ENCODE assay signal across 21 cellular contexts in the genomic region with DNA sequence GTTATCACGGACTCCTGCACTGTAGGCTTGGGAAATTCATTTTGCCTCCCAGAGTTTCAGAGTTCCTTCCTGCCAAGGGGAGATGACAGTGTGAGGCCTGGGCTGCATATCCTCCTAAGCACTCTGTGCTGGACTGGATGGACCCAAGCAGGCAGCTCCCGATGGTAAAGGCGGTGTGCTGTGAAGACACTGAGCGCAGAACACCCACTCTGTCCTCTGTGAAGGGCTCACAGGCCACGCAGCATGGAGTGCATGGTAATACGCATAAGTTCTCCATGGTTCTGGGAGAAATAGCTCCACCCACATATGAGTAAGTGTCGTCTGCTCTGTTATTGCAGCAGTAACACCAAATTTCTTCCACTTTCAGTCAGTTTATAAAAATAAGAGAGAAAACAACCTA. TPM values are rescaled to one million over a fixed set of nuclear protein-coding genes. Genes with fewer than 3 reads are reported as not detected.
A peak's percentile ranks its signal among the peaks of the same experiment; 100 is the strongest.
DNase-seq lines count a peak whose midpoint lies in the region; ATAC-seq and TF ChIP-seq lines count a peak whose summit lies in the region.
"Had no signal": no experiment of that assay in that cellular context is flagged by ENCODE, and none has a peak within 500 bp of the region (broad histone marks: within the 10 kb centered on the region; RNA-seq: fewer than 3 reads in every experiment).

No MANE protein-coding gene starts in this region.

- no peaks in the 10 kb centered on the region for H3K9me3 ChIP-seq in H9 (ENCODE audit: control insufficient read depth, low read depth, low read length)
- no peaks in the 10 kb centered on the region for H3K9me3 ChIP-seq in osteoblast (ENCODE audit: low read depth, low read length)
- H3K9me3 ChIP-seq in upper lobe of right lung = no peaks in the 10 kb centered on the region
- H3K9me3 ChIP-seq: BLaER1 treated with 17β-estradiol and CSF1 and Interleukin-3, amounts not matched to agents 10 nM and 100 nM had no signal

- peaks cover 25 to 26% of the 10 kb centered on the region in 2 experiments for H3K4me1 Mint-ChIP-seq in H9

- no peaks in the 10 kb centered on the region for H3K36me3 Mint-ChIP-seq in H9 (ENCODE audit: insufficient read depth in 1 of 3, low read depth in 3 of 3)
- H3K36me3 Mint-ChIP-seq: CD8-positive, alpha-beta T cell had no signal

- H3K4me3 ChIP-seq in choroid plexus epithelial cell (ENCODE audit: low read depth, low read length) = no peak overlapping the region
- no peak overlapping the region for H3K4me3 ChIP-seq in osteoblast (ENCODE audit: insufficient read depth, low read length)
- no peak overlapping the region for H3K4me3 ChIP-seq in upper lobe of right lung
- H3K4me3 ChIP-seq: BLaER1 treated with 17β-estradiol and CSF1 and Interleukin-3, amounts not matched to agents 10 nM and 100 nM; GM12878 had no signal

- no peaks in the 10 kb centered on the region for H3K23me2 ChIP-seq in H9 (ENCODE audit: insufficient read length, low read depth, low read length, poor library complexity, severe bottlenecking)

- no peaks in the 10 kb centered on the region for H3K27me3 ChIP-seq in H9 (ENCODE audit: insufficient read depth, low read length)
- no peaks in the 10 kb centered on the region for H3K27me3 ChIP-seq in osteoblast (ENCODE audit: insufficient read depth, low read length)
- peaks cover 17% of the 10 kb centered on the region for H3K27me3 ChIP-seq in upper lobe of right lung
- H3K27me3 ChIP-seq: BLaER1 treated with 17β-estradiol and CSF1 and Interleukin-3, amounts not matched to agents 10 nM and 100 nM had no signal

- H2BK20ac ChIP-seq in H9 (ENCODE audit: low read depth, low read length, poor library complexity, severe bottlenecking) = no peak overlapping the region

- no peak overlapping the region for H2AK5ac ChIP-seq in H9 (ENCODE audit: insufficient read length, low read length)

- H2BK120ac ChIP-seq in H9 (ENCODE audit: low read depth, low read length, poor library complexity, severe bottlenecking) = no peak overlapping the region

- ATAC-seq in upper lobe of right lung (peak; percentile 79), GM21528 (IDR thresholded peaks at IDR 0.05; ENCODE audit: low FRiP score, unreplicated experiment) (no peak)
- ATAC-seq: CD8-positive, alpha-beta T cell; GM12878; Panc1; SK-N-SH treated with all-trans-retinoic acid at 6 μM for 48 hours had no signal

- no peak overlapping the region for H3K18ac ChIP-seq in H9 (ENCODE audit: insufficient read length, low read depth, low read length)

- no peak overlapping the region for H2BK15ac ChIP-seq in H9 (ENCODE audit: low read depth, low read length)

- H2AFZ ChIP-seq in H9 (ENCODE audit: low read length) (no peak overlapping the region), osteoblast (ENCODE audit: low read length) (peak overlapping the region; percentile 69)

- H3K36me3 ChIP-seq in osteoblast (ENCODE audit: insufficient read depth, low read length) = no peaks in the 10 kb centered on the region
- no peaks in the 10 kb centered on the region for H3K36me3 ChIP-seq in upper lobe of right lung
- H3K36me3 ChIP-seq: BLaER1 treated with 17β-estradiol and CSF1 and Interleukin-3, amounts not matched to agents 10 nM and 100 nM had no signal

- H3K4me2 ChIP-seq in H9 (ENCODE audit: insufficient read depth, insufficient read length, low read length) = no peak overlapping the region
- H3K4me2 ChIP-seq in osteoblast (ENCODE audit: insufficient read depth, low read length) = no peak overlapping the region
- H3K4me2 ChIP-seq: BLaER1 treated with 17β-estradiol and CSF1 and Interleukin-3, amounts not matched to agents 10 nM and 100 nM had no signal

- H3K56ac ChIP-seq in H9 (ENCODE audit: insufficient read length, low read depth, low read length) = no peak overlapping the region

- no peak overlapping the region for H3T11ph ChIP-seq in H9 (ENCODE audit: low read length)

- H3K79me2 ChIP-seq in H9 (ENCODE audit: insufficient read depth, low read length) (no peaks in the 10 kb centered on the region), osteoblast (ENCODE audit: insufficient read depth, low read length) (no peaks in the 10 kb centered on the region)

- TF ChIP-seq CTCF in H9 (conservative IDR thresholded peaks at IDR 0.05) (no peak), choroid plexus epithelial cell (conservative IDR thresholded peaks at IDR 0.05; ENCODE audit: low read depth, low read length) (no peak), osteoblast (IDR thresholded peaks at IDR 0.05; ENCODE audit: extremely low read depth, low read depth, low read length) (no peak), upper lobe of right lung (IDR thresholded peaks at IDR 0.05) (no peak)

- no peak overlapping the region for H3K4ac ChIP-seq in H9 (ENCODE audit: low read depth, low read length)

- H3K4me1 ChIP-seq in H9 (ENCODE audit: insufficient read depth, low read length) = peaks cover 5% of the 10 kb centered on the region; the same call in 1 of the 2 replicates
- H3K4me1 ChIP-seq in osteoblast (ENCODE audit: insufficient read depth, low read length) = peaks cover 19% of the 10 kb centered on the region
- H3K4me1 ChIP-seq in upper lobe of right lung = no peaks in the 10 kb centered on the region

- intact Hi-C loops in upper lobe of right lung (cut with DNase I) = no loop called here

- H3K23ac ChIP-seq in H9 (ENCODE audit: insufficient read length, low read depth, low read length) = no peak overlapping the region

- WGBS in H9 (ENCODE audit: extremely low coverage, insufficient read length, low lambda C conversion rate) = no CpG with 5 or more reads among the region's 7 CpGs

- no peaks in the 10 kb centered on the region for H3K9me3 Mint-ChIP-seq in H9
- H3K9me3 Mint-ChIP-seq: CD8-positive, alpha-beta T cell had no signal

- H4K5ac ChIP-seq in H9 (ENCODE audit: insufficient read length, low read depth, low read length) = no peak overlapping the region

- H3K27ac Mint-ChIP-seq in H9 = no peak overlapping the region; a peak in 1 of 7 replicates
- H3K27ac Mint-ChIP-seq: CD8-positive, alpha-beta T cell had no signal

- H3K9ac ChIP-seq in H9 (ENCODE audit: extremely low read depth, insufficient read length, low read length) = no peak overlapping the region
- H3K9ac ChIP-seq: BLaER1 treated with 17β-estradiol and CSF1 and Interleukin-3, amounts not matched to agents 10 nM and 100 nM had no signal

- H3K27ac ChIP-seq in H9 (ENCODE audit: insufficient read length, low read depth, low read length) = no peak overlapping the region
- H3K27ac ChIP-seq in osteoblast (ENCODE audit: low read depth, low read length) = no peak overlapping the region
- H3K27ac ChIP-seq in upper lobe of right lung = no peak overlapping the region
- H3K27ac ChIP-seq: BLaER1 treated with 17β-estradiol and CSF1 and Interleukin-3, amounts not matched to agents 10 nM and 100 nM; HL-60 had no signal

- H3K27me3 Mint-ChIP-seq in H9 (ENCODE audit: low read depth) = no peaks in the 10 kb centered on the region

- H3K14ac ChIP-seq in H9 (ENCODE audit: insufficient read depth, low read length) = peak overlapping the region; percentile 6; the same call in 1 of the 2 replicates

- H2BK12ac ChIP-seq in H9 (ENCODE audit: insufficient read length, low read depth, low read length) = no peak overlapping the region

- DNase-seq in H9 (no peak), choroid plexus epithelial cell (ENCODE audit: low read depth) (peak; percentile 23), osteoblast (ENCODE audit: insufficient read length, low spot score, missing footprints) (no peak), upper lobe of right lung (peak; percentile 61), NCI-H1417 treated with DMSO at 0.1 percent for 48 hours (lab: John Stamatoyannopoulos, UW) (no peak), kidney tubule cell (ENCODE audit: low spot score) (no peak)
- DNase-seq: CD8-positive, alpha-beta T cell; DND-41; KG1; NCI-H1092 treated with DMSO at 0.1 percent for 48 hours; NCI-H146; NCI-H2081; NCI-H2171 treated with DMSO at 0.1 percent for 48 hours; NCI-H524 treated with DMSO at 0.1 percent for 48 hours; NCI-H82 had no signal

- no peaks in the 10 kb centered on the region for H4K20me1 ChIP-seq in H9 (ENCODE audit: control insufficient read depth, insufficient read depth, insufficient read length)
- H4K20me1 ChIP-seq in osteoblast (ENCODE audit: insufficient read depth, low read length) = no peaks in the 10 kb centered on the region
- H4K20me1 ChIP-seq: BLaER1 treated with 17β-estradiol and CSF1 and Interleukin-3, amounts not matched to agents 10 nM and 100 nM had no signal

- H4K8ac ChIP-seq in H9 (replicated peaks; ENCODE audit: insufficient read length, low read depth, low read length) = no peak overlapping the region

- H3K79me1 ChIP-seq in H9 (ENCODE audit: insufficient read depth, low read depth, low read length, poor library complexity, severe bottlenecking) = no peaks in the 10 kb centered on the region

- H4K91ac ChIP-seq in H9 (ENCODE audit: insufficient read length, low read depth, low read length) = no peak overlapping the region

- no peak overlapping the region for H3K4me3 Mint-ChIP-seq in H9
- H3K4me3 Mint-ChIP-seq: CD8-positive, alpha-beta T cell had no signal

- H2BK5ac ChIP-seq in H9 (ENCODE audit: insufficient read length, low read length) = no peak overlapping the region

RNA-seq across cellular contexts. Expression of gene TMEM30B, which starts 55.8 kb away (rescaled TPM):
- 11.8 and 12.2 TPM in 2 replicates for total RNA-seq in H9 (2021)
- 1.1 and 1.8 TPM in 2 replicates for total RNA-seq in osteoblast
- total RNA-seq in upper lobe of right lung = 22.5 TPM

Comparison
In these comparisons a context has a peak if more than half of its experiments do, and no peak if none do; other contexts are left out.
1. DNase-seq: peak in choroid plexus epithelial cell (single experiment) and upper lobe of right lung (single experiment); none in H9 (single experiment), osteoblast (single experiment), NCI-H1417 treated with DMSO at 0.1 percent for 48 hours (single experiment) and kidney tubule cell (single experiment).